In genomic region chr13:45468676-45469075, GRCh38 we compare ENCODE assay signal across 15 cellular contexts. TPM values are rescaled to one million over a fixed set of nuclear protein-coding genes. Genes with fewer than 3 reads are reported as not detected.
A peak's percentile ranks its signal among the peaks of the same experiment; 100 is the strongest.
DNase-seq lines count a peak whose midpoint lies in the region; TF ChIP-seq lines count a peak whose summit lies in the region.
"Had no signal": no experiment of that assay in that cellular context is flagged by ENCODE, and none has a peak within 500 bp of the region (broad histone marks: within the 10 kb centered on the region; RNA-seq: fewer than 3 reads in every experiment).

No MANE protein-coding gene starts in this region.

- peaks cover 86% of the 10 kb centered on the region for H3K79me2 ChIP-seq in neural progenitor cell (ENCODE audit: low read depth)

- TF ChIP-seq POLR2A in adrenal gland (IDR thresholded peaks at IDR 0.05), result no peak
- no peak for TF ChIP-seq POLR2A in prostate gland (IDR thresholded peaks at IDR 0.05)

- H3K9me3 ChIP-seq in adrenal gland (replicated peaks in 1 of 3), result no peaks in the 10 kb centered on the region
- H3K9me3 ChIP-seq in prostate gland, result no peaks in the 10 kb centered on the region
- H3K9me3 ChIP-seq in neural progenitor cell (ENCODE audit: low read depth), result no peaks in the 10 kb centered on the region
- H3K9me3 ChIP-seq: A549, lower lobe of right lung, vagina had no signal

- peaks cover 11% of the 10 kb centered on the region for H3K9me3 Mint-ChIP-seq in neural progenitor cell

- peaks cover 23% of the 10 kb centered on the region for H3K4me1 Mint-ChIP-seq in neural progenitor cell

- H3K27ac Mint-ChIP-seq in neural progenitor cell, result no peak overlapping the region
- H3K27ac Mint-ChIP-seq: activated CD4-positive, alpha-beta T cell treated with anti-CD3 and anti-CD28 coated beads, Interleukin-2, amount 10 ng/mL, durations not matched to agents 24 days and 14 days; activated T-helper 2 cell treated with anti-CD3 and anti-CD28 coated beads, Interferon-gamma antibody, Interleukin-2, Interleukin-4, amounts not matched to agents 10 μg/mL and 5 μg/mL and 100 μg/mL, durations not matched to agents 14 hours and 24 hours and 36 hours had no signal

- intact Hi-C loops in adrenal gland (cut with DNase I) (loop anchor here in 1 of 2 donors (10.0 kb wide), 1 partner anchor 54 kb away; the partner anchor contains the start of gene SLC25A30), prostate gland (cut with DNase I) (no loop called here)

- H3K27me3 Mint-ChIP-seq in neural progenitor cell (ENCODE audit: insufficient read depth, low read depth), result no peaks in the 10 kb centered on the region
- H3K27me3 Mint-ChIP-seq: activated CD4-positive, alpha-beta T cell treated with anti-CD3 and anti-CD28 coated beads, Interleukin-2, amount 10 ng/mL, durations not matched to agents 24 days and 14 days had no signal

- no peak for TF ChIP-seq CTCF in adrenal gland (IDR thresholded peaks at IDR 0.05)
- no peak for TF ChIP-seq CTCF in prostate gland (IDR thresholded peaks at IDR 0.05)
- no peak for TF ChIP-seq CTCF in neural progenitor cell (IDR thresholded peaks at IDR 0.05)

- H3K27ac ChIP-seq in adrenal gland (peak overlapping the region in 3 of 5 donors; percentile 0 to 41 (median 18)), prostate gland (peak overlapping the region in 1 of 2 donors; percentile 36), neural progenitor cell (no peak overlapping the region)
- H3K27ac ChIP-seq: A549, lower lobe of right lung, vagina had no signal

- H3K36me3 Mint-ChIP-seq in neural progenitor cell, result peaks cover 21% of the 10 kb centered on the region

- 45 to 63% (median 54%) methylated on average over 1 of the region's 1 CpG for WGBS in adrenal gland, 4 donors
- WGBS in prostate gland, result 35% methylated on average over 1 of the region's 1 CpG

- H4K20me1 ChIP-seq in neural progenitor cell (ENCODE audit: low read depth), result peaks cover 39% of the 10 kb centered on the region

- no peaks in the 10 kb centered on the region for H3K36me3 ChIP-seq in adrenal gland (replicated peaks in 1 of 2)
- no peaks in the 10 kb centered on the region for H3K36me3 ChIP-seq in prostate gland
- no peaks in the 10 kb centered on the region for H3K36me3 ChIP-seq in neural progenitor cell
- H3K36me3 ChIP-seq: lower lobe of right lung, vagina had no signal

- H2AFZ ChIP-seq in neural progenitor cell (replicated peaks), result no peak overlapping the region

- H3K4me3 Mint-ChIP-seq in neural progenitor cell, result no peak overlapping the region
- H3K4me3 Mint-ChIP-seq: activated CD4-positive, alpha-beta T cell treated with anti-CD3 and anti-CD28 coated beads, Interleukin-2, amount 10 ng/mL, durations not matched to agents 24 days and 14 days had no signal

- H3K27me3 ChIP-seq in adrenal gland (no peaks in the 10 kb centered on the region), prostate gland (replicated peaks; ENCODE audit: insufficient read depth) (no peaks in the 10 kb centered on the region), neural progenitor cell (no peaks in the 10 kb centered on the region)
- H3K27me3 ChIP-seq: vagina had no signal

- no peak overlapping the region for H3K9ac ChIP-seq in neural progenitor cell

- H3K4me3 ChIP-seq in adrenal gland, result no peak overlapping the region
- H3K4me3 ChIP-seq in prostate gland, result no peak overlapping the region
- H3K4me3 ChIP-seq in neural progenitor cell, result no peak overlapping the region
- H3K4me3 ChIP-seq: A549, lower lobe of right lung, vagina had no signal

- H3K4me1 ChIP-seq in adrenal gland (replicated peaks in 1 of 2) (peaks cover 37 to 63% of the 10 kb centered on the region in 2 donors), prostate gland (replicated peaks) (peaks cover 13% of the 10 kb centered on the region), neural progenitor cell (peaks cover 8% of the 10 kb centered on the region)

- no peak overlapping the region for H3K4me2 ChIP-seq in neural progenitor cell
- H3K4me2 ChIP-seq: A549 had no signal

- peaks cover 22% of the 10 kb centered on the region for H3F3A ChIP-seq in neural progenitor cell (ENCODE audit: low read depth)

- DNase-seq in NCI-H510A treated with DMSO at 0.1 percent for 48 hours (lab: John Stamatoyannopoulos, UW), result peak; percentile 11
- no peak for DNase-seq in NCI-H510A (lab: John Stamatoyannopoulos, UW)
- peak; percentile 19 for DNase-seq in NAMALWA (ENCODE audit: low spot score)
- no peak for DNase-seq in adrenal gland
- peak; percentile 30 for DNase-seq in prostate gland (ENCODE audit: low spot score)
- no peak for DNase-seq in NK-92 (lab: John Stamatoyannopoulos, UW; ENCODE audit: unreplicated experiment)
- DNase-seq in activated CD4-positive, CD25-positive, alpha-beta regulatory T cell treated with anti-CD3 and anti-CD28 coated beads, Interleukin-2, amount 50 U/mL, for 72 hours, result no peak
- no peak for DNase-seq in neural progenitor cell (ENCODE audit: low spot score)
- DNase-seq: lower lobe of right lung, NCI-H1105, nucleus accumbens had no signal

RNA-seq across cellular contexts. Expression of gene COG3, which starts 3.9 kb away (rescaled TPM):
- 10 to 100 TPM; 22.3 to 56.7 (median 34.0) TPM for total RNA-seq in adrenal gland
- 10 to 100 TPM; 21.9 to 70.1 (median 32.7) TPM for polyA plus RNA-seq in adrenal gland
- total RNA-seq in prostate gland, result 10 to 100 TPM; 37.7 to 76.0 TPM
- 26.2 and 36.0 TPM in 2 replicates for total RNA-seq in neural progenitor cell (ENCODE audit: low replicate concordance)

RNA-seq across cellular contexts. Expression of gene SLC25A30, which starts 50.5 kb away (rescaled TPM):
- total RNA-seq in adrenal gland (10 to 100 TPM; 16.6 to 45.6 (median 19.0) TPM), prostate gland (10 to 100 TPM; 12.6 to 14.2 TPM), neural progenitor cell (ENCODE audit: low replicate concordance) (5.3 and 6.8 TPM in 2 replicates)
- 10 to 100 TPM in 1 of 3 donors, 1 to 10 TPM in 2; 3.4 to 34.7 (median 7.2) TPM for polyA plus RNA-seq in adrenal gland

Comparison
In these comparisons a context has a peak if more than half of its experiments do, and no peak if none do; other contexts are left out.
1. DNase-seq: peak in NCI-H510A treated with DMSO at 0.1 percent for 48 hours (single experiment), NAMALWA (single experiment) and prostate gland (single experiment); none in NCI-H510A (single experiment), adrenal gland (0 of 7), NK-92 (single experiment), activated CD4-positive, CD25-positive, alpha-beta regulatory T cell treated with anti-CD3 and anti-CD28 coated beads, Interleukin-2, amount 50 U/mL, for 72 hours (single experiment) and neural progenitor cell (single experiment).